Comparison of ENCODE assay signal across 28 cellular contexts in the genomic region with DNA sequence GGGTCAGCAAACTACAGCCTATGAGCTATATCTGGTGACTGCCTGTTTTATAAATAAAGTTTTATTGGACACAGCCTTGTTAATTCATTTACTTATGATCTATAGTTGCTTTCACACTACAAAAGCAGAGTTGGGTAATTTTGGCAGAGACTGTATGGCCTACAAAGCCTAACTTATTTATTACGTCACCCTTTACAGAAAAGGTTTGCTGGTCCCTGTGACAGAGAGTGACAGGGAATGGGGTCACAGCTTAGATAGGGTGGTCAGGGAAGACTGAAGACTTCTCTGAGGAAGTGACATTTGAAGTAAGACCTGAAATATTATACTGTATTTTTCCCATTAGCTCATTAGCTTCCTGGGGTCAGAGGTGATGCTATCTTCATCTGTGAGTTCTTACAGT.
"Had no signal": no experiment of that assay in that cellular context is flagged by ENCODE, and none has a peak within 500 bp of the region (broad histone marks: within the 10 kb centered on the region; RNA-seq: fewer than 3 reads in every experiment).

No MANE protein-coding gene starts in this region.

- H3K4me2 ChIP-seq: neural progenitor cell had no signal

- H3K27me3 ChIP-seq: neural progenitor cell, ovary, stomach, thyroid gland, tibial nerve, upper lobe of left lung, vagina had no signal

- H3K36me3 Mint-ChIP-seq: natural killer cell; neural progenitor cell; stimulated activated effector memory CD8-positive, alpha-beta T cell treated with anti-CD3 and anti-CD28 coated beads, Interleukin-12 subunit alpha, Interleukin-12 subunit beta, amount 100 ng/mL, for 72 hours; stimulated activated naive B cell treated with anti-CD40 and anti-IgM and Interleukin-4, amounts not matched to agents 10 μg/mL and 1 μg/mL and 100 μg/mL, for 72 hours had no signal

- H3K4me1 Mint-ChIP-seq: natural killer cell; nephron; neural progenitor cell; stimulated activated effector memory CD8-positive, alpha-beta T cell treated with anti-CD3 and anti-CD28 coated beads, Interleukin-12 subunit alpha, Interleukin-12 subunit beta, amount 100 ng/mL, for 72 hours; stimulated activated naive B cell treated with anti-CD40 and anti-IgM and Interleukin-4, amounts not matched to agents 10 μg/mL and 1 μg/mL and 100 μg/mL, for 72 hours had no signal

- H3K9me3 Mint-ChIP-seq: natural killer cell; nephron; stimulated activated effector memory CD8-positive, alpha-beta T cell treated with anti-CD3 and anti-CD28 coated beads, Interleukin-12 subunit alpha, Interleukin-12 subunit beta, amount 100 ng/mL, for 72 hours; stimulated activated naive B cell treated with anti-CD40 and anti-IgM and Interleukin-4, amounts not matched to agents 10 μg/mL and 1 μg/mL and 100 μg/mL, for 72 hours; stimulated activated naive CD8-positive, alpha-beta T cell treated with anti-CD3 and anti-CD28 coated beads, Interleukin-15, Interleukin-2, amounts not matched to agents 100 ng/mL and 50 ng/mL, for 24 hours had no signal

- H3K4me1 ChIP-seq: neural progenitor cell, parathyroid adenoma, psoas muscle, stomach, thyroid gland, tibial nerve, upper lobe of left lung, vagina had no signal

- H3K27ac Mint-ChIP-seq: natural killer cell; nephron; neural progenitor cell; progenitor cell of endocrine pancreas; stimulated activated effector memory CD8-positive, alpha-beta T cell treated with anti-CD3 and anti-CD28 coated beads, Interleukin-12 subunit alpha, Interleukin-12 subunit beta, amount 100 ng/mL, for 72 hours; stimulated activated naive B cell treated with anti-CD40 and anti-IgM and Interleukin-4, amounts not matched to agents 10 μg/mL and 1 μg/mL and 100 μg/mL, for 72 hours; stimulated activated naive CD8-positive, alpha-beta T cell treated with anti-CD3 and anti-CD28 coated beads, Interleukin-15, Interleukin-2, amounts not matched to agents 100 ng/mL and 50 ng/mL, for 24 hours had no signal

- H3K27me3 Mint-ChIP-seq: progenitor cell of endocrine pancreas had no signal

- H3K4me3 Mint-ChIP-seq: natural killer cell; nephron; neural progenitor cell; stimulated activated effector memory CD8-positive, alpha-beta T cell treated with anti-CD3 and anti-CD28 coated beads, Interleukin-12 subunit alpha, Interleukin-12 subunit beta, amount 100 ng/mL, for 72 hours; stimulated activated naive B cell treated with anti-CD40 and anti-IgM and Interleukin-4, amounts not matched to agents 10 μg/mL and 1 μg/mL and 100 μg/mL, for 72 hours; stimulated activated naive CD8-positive, alpha-beta T cell treated with anti-CD3 and anti-CD28 coated beads, Interleukin-15, Interleukin-2, amounts not matched to agents 100 ng/mL and 50 ng/mL, for 24 hours had no signal

- H3K9me3 ChIP-seq: ovary, psoas muscle, stomach, thoracic aorta, thyroid gland, tibial nerve, upper lobe of left lung, vagina had no signal

- H3K27ac ChIP-seq: neural progenitor cell, ovary, parathyroid adenoma, psoas muscle, skin epidermis, stomach, thoracic aorta, thyroid gland, tibial nerve, upper lobe of left lung, vagina had no signal

- H3K79me2 ChIP-seq: parathyroid adenoma had no signal

- H3K4me3 ChIP-seq: neural progenitor cell, ovary, psoas muscle, skin epidermis, stomach, thoracic aorta, thyroid gland, tibial nerve, upper lobe of left lung, vagina had no signal

- H2AFZ ChIP-seq: neural progenitor cell, parathyroid adenoma had no signal

- H3K9ac ChIP-seq: neural progenitor cell, parathyroid adenoma had no signal

- DNase-seq: natural killer cell; occipital lobe; ovary; posterior cingulate gyrus; psoas muscle; right cardiac atrium; stimulated activated CD4-positive, alpha-beta T cell treated with anti-CD3 and anti-CD28 coated beads, Interleukin-15, amount 100 ng/mL, for 24 hours; stimulated activated CD4-positive, alpha-beta T cell treated with anti-CD3 and anti-CD28 coated beads, Interleukin-2, amount 100 ng/mL, for 24 hours; stimulated activated CD4-positive, alpha-beta T cell treated with anti-CD3 and anti-CD28 coated beads, Interleukin-2, amount 100 ng/mL, for 48 hours; stimulated activated CD4-positive, alpha-beta T cell treated with anti-CD3 and anti-CD28 coated beads, Interleukin-4, amount 100 ng/mL, for 24 hours; stimulated activated naive B cell treated with anti-CD40 and anti-IgM and Interleukin-4, amounts not matched to agents 10 μg/mL and 1 μg/mL and 100 μg/mL, for 72 hours; stimulated activated naive CD4-positive, alpha-beta T cell treated with Interleukin-2 at 50 U/mL for 16 hours; stomach; thyroid gland; trophoblast cell; upper lobe of left lung had no signal

- H3K36me3 ChIP-seq: neural progenitor cell, ovary, stomach, thoracic aorta, thyroid gland, tibial nerve, upper lobe of left lung, vagina had no signal

- ATAC-seq: natural killer cell; psoas muscle; right cardiac atrium; sciatic nerve; stimulated activated effector memory CD8-positive, alpha-beta T cell treated with anti-CD3 and anti-CD28 coated beads, Interleukin-12 subunit alpha, Interleukin-12 subunit beta, amount 100 ng/mL, for 72 hours; stimulated activated naive B cell treated with anti-CD40 and anti-IgM and Interleukin-4, amounts not matched to agents 10 μg/mL and 1 μg/mL and 100 μg/mL, for 72 hours had no signal

- FAIRE-seq: urothelium cell line had no signal
